Comparison of ENCODE assay signal across 1 cellular context in genomic region chr16:86517652-86518258, GRCh38.
TF ChIP-seq lines count a peak whose summit lies in the region.

No MANE protein-coding gene starts in this region.

TF ChIP-seq in K562, 482 proteins besides CTCF, POLR2A, EP300 and RAD21:
- TF ChIP-seq RBM34 (IDR thresholded peaks at IDR 0.05; ENCODE audit: borderline replicate concordance, insufficient read depth, low read length) (no peak), CC2D1A (IDR thresholded peaks at IDR 0.05) (0 out of 2 replicates have a peak, but pooled peaks have one; percentile 27), RBFOX2 (IDR thresholded peaks at IDR 0.05; ENCODE audit: low read depth, low read length) (no peak), NFRKB (IDR thresholded peaks at IDR 0.05; ENCODE audit: low read depth) (no peak), ZBTB17 (CRISPR knock-in tag; IDR thresholded peaks at IDR 0.05) (no peak), USF1 (CRISPR knock-in tag; IDR thresholded peaks at IDR 0.05) (peak; percentile 71), SRSF7 (optimal IDR thresholded peaks at IDR 0.05; ENCODE audit: low read depth, low read length) (no peak), SMC3 (conservative IDR thresholded peaks at IDR 0.05; ENCODE audit: insufficient read depth, low read depth, low read length) (peak; percentile 63), CREM (IDR thresholded peaks at IDR 0.05; ENCODE audit: low read depth) (0 out of 2 replicates have a peak, but pooled peaks have one; percentile 35), RHOXF2B (CRISPR knock-in tag; conservative IDR thresholded peaks at IDR 0.05) (no peak), HNRNPH1 (optimal IDR thresholded peaks at IDR 0.05; ENCODE audit: low read depth, low read length) (no peak), TFAP4 (CRISPR knock-in tag; IDR thresholded peaks at IDR 0.05; ENCODE audit: borderline replicate concordance) (peak; percentile 73), MYC (IDR thresholded peaks at IDR 0.05; ENCODE audit: low read depth, low read length) (peak; percentile 79), MYC (CRISPR knock-in tag; IDR thresholded peaks at IDR 0.05; ENCODE audit: borderline replicate concordance, low read depth) (no peak), STAG1 (CRISPR knock-in tag; IDR thresholded peaks at IDR 0.05; ENCODE audit: borderline replicate concordance) (peak; percentile 67; the same call in 1 of the 2 replicates), ZNF274 (IDR thresholded peaks at IDR 0.05; ENCODE audit: borderline replicate concordance, low read depth, low read length) (no peak), USF2 (CRISPR knock-in tag; IDR thresholded peaks at IDR 0.05) (peak; percentile 72), TCF3 (CRISPR knock-in tag; IDR thresholded peaks at IDR 0.05) (no peak), MNT (conservative IDR thresholded peaks at IDR 0.05) (peak in 1 of 2 experiments; percentile 54; a peak in 1 of 4 replicates), CTCFL (IDR thresholded peaks at IDR 0.05; ENCODE audit: borderline replicate concordance, insufficient read depth, low read depth, low read length, poor library complexity, severe bottlenecking) (no peak), ZNF609 (CRISPR knock-in tag; IDR thresholded peaks at IDR 0.05; ENCODE audit: borderline replicate concordance) (no peak), MAX (CRISPR knock-in tag; IDR thresholded peaks at IDR 0.05) (peak; percentile 39; the same call in 1 of the 2 replicates), BHLHE40 (IDR thresholded peaks at IDR 0.05; ENCODE audit: low read length) (peak; percentile 39), CEBPZ (IDR thresholded peaks at IDR 0.05; ENCODE audit: borderline replicate concordance, low read depth, low read length) (no peak)
